In the genomic region with DNA sequence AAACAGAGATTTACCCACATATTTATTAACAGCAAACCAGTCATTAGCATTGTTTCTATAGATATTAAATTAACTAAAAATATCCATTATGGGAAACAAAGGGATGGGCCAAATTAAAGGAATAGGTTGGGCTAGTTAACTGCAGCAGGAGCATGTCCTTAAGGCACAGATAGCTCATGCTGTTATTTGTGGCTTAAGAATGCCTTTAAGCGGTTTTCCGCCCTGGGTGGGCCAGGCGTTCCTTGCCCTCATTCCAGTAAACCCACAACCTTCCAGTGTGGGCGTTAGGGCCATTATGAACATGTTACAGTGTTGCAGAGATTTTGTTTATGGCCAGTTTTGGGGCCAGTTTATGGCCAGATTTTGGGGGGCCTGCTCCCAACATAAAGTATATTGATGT, we compare ENCODE assay signal across 4 cellular contexts. TPM values are rescaled to one million over a fixed set of nuclear protein-coding genes. Genes with fewer than 3 reads are reported as not detected.
"Had no signal": no experiment of that assay in that cellular context is flagged by ENCODE, and none has a peak within 500 bp of the region (broad histone marks: within the 10 kb centered on the region; RNA-seq: fewer than 3 reads in every experiment).

No MANE protein-coding gene starts in this region.

RNA-seq across cellular contexts. Expression of a gene that starts 51.1 kb away (rescaled TPM):
- total RNA-seq: HT-29, HT1080 had no signal
- polyA plus RNA-seq: IgD-negative memory B cell had no signal

RNA-seq across cellular contexts. Expression of a gene that starts 52.6 kb away (rescaled TPM):
- total RNA-seq: HT-29 had no signal
- polyA plus RNA-seq: K562 had no signal
